ENCODE assay signal across 17 cellular contexts in the genomic region with DNA sequence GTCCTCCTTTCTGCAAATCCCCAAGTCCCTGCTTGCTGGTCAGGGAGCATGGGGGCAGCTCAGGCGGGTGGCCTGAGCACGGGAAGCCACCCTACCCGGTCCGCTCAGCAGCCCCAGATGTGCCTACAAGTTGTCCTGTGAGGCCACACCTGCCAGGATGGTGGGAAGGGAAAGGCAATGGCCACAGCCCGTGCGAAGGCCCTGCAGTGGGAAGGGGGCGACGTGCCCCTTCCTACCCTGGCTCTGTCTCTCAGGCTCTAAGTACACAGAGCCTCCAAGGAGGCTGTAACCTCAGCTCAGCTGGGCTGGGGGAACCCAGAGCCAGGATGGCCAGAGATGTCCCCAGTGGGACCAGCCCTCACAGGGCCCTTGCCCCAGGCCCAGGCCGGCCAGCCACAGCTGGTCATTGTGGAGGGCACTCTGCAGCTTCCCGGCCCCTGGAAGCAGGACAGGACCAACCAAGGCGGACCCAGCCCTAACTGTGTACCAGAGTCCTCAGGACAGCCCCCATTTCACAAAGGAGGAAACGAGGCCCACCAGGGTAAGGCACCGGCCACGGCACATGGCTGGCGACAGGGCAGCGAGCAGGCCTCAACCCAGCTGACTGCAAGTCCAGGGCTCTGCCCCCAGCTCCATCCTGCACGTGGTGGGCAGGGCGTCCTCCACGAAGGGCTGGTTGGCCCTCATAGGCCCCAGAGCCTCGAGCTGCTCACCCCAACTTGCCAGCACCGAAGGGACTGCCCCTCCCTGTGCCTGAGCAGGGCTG.
A peak's percentile ranks its signal among the peaks of the same experiment; 100 is the strongest.
DNase-seq lines count a peak whose midpoint lies in the region; ATAC-seq and TF ChIP-seq lines count a peak whose summit lies in the region.
"Had no signal": no experiment of that assay in that cellular context is flagged by ENCODE, and none has a peak within 500 bp of the region (broad histone marks: within the 10 kb centered on the region; RNA-seq: fewer than 3 reads in every experiment).

No MANE protein-coding gene starts in this region.

- no peaks in the 10 kb centered on the region for H3K36me3 ChIP-seq in HEK293 (ENCODE audit: control insufficient read depth in 2 of 2, insufficient read depth in 1 of 2, low read length in 2 of 2)

- DNase-seq in islet precursor cell (peak; percentile 53), RPMI8226 (no peak), HuH-7 (ENCODE audit: low spot score) (no peak)
- DNase-seq: C1 segment of cervical spinal cord; Calu3; CD4-positive, alpha-beta memory T cell; COR-L47; DMS53; DMS79 treated with DMSO at 0.1 percent for 48 hours; GF-D8; HFFc6 had no signal

- ATAC-seq in HG03196 (IDR thresholded peaks at IDR 0.05; ENCODE audit: unreplicated experiment) (no peak), HG03571 (IDR thresholded peaks at IDR 0.05; ENCODE audit: unreplicated experiment) (no peak)
- ATAC-seq: HCT116 had no signal

- no peaks in the 10 kb centered on the region for H3K4me1 ChIP-seq in HEK293 (ENCODE audit: control insufficient read depth, insufficient read depth, low read length)

- no peak overlapping the region for H3K4me3 ChIP-seq in HEK293 (ENCODE audit: low read depth, low read length)
- H3K4me3 ChIP-seq: GM23338 had no signal

- CTCF ChIA-PET in HEK293 (lab: Yijun Ruan, JAX) = interaction anchor here (0.6 kb wide), 2 partner anchors 11 to 35 kb away, joined by 3 to 4 read pairs; no protein-coding TSS in a partner anchor

- TF ChIP-seq CTCF in HEK293 (tag by site-specific recombination; IDR thresholded peaks at IDR 0.05) = no peak

- no peaks in the 10 kb centered on the region for H3K9me3 ChIP-seq in HEK293 (ENCODE audit: control insufficient read depth, insufficient read depth, low read depth, low read length)

- H3K27ac ChIP-seq in HEK293 (ENCODE audit: extremely low read depth, low read depth, low read length) (no peak overlapping the region), cingulate gyrus (ENCODE audit: low read depth, low read length) (peak overlapping the region; percentile 19)

- POLR2A ChIA-PET in HEK293 (lab: Yijun Ruan, JAX) = no interaction called here

TF ChIP-seq in HEK293, 187 proteins besides CTCF, POLR2A, EP300 and RAD21:
- TF ChIP-seq ZNF112 (tag by site-specific recombination; IDR thresholded peaks at IDR 0.05) (no peak), GLIS2 (tag by site-specific recombination; IDR thresholded peaks at IDR 0.05) (0 out of 2 replicates have a peak, but pooled peaks have one; percentile 11)
TF ChIP-seq in HEK293: peak in this region for 1.
